In the genomic region with DNA sequence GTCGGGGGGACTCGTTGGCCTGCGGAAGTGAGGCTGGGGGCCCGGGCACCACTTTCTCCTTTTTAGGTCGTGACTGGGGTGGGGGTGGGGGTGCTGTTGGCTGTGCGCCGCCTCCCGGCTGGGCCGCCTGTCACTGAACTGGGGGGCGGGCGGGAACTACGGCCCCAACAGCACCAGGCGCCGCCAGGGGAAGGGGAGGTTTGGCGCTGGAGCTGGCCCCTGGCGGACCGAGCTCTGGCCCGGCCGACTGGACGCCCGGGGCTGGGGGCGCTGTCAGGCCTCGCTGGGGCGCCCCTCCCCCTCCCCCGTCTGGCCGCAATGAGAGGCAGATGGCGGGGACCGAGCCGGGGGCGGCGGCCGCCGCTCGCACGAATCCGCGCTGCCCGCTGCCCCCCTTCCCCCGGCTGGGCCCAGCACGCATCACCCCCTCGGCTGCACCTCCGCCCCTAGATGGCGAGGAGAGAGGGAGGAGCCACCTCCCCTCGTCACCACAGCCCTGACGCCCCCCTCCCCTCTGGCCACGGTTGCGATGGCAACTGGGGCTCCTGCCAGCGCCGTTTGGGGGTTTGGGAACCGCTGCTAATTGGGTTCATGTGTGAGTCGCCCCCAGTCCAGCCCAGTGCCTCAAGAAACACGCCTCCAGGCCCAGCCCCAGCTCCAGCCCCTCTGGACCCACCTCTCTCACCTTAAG, we compare ENCODE assay signal across 1 cellular context.
TF ChIP-seq lines count a peak whose summit lies in the region.

No MANE protein-coding gene starts in this region.

TF ChIP-seq in HepG2, 621 proteins besides CTCF, POLR2A, EP300 and RAD21 (continued from another document and continues in another):
- TF ChIP-seq, protein P1, sequence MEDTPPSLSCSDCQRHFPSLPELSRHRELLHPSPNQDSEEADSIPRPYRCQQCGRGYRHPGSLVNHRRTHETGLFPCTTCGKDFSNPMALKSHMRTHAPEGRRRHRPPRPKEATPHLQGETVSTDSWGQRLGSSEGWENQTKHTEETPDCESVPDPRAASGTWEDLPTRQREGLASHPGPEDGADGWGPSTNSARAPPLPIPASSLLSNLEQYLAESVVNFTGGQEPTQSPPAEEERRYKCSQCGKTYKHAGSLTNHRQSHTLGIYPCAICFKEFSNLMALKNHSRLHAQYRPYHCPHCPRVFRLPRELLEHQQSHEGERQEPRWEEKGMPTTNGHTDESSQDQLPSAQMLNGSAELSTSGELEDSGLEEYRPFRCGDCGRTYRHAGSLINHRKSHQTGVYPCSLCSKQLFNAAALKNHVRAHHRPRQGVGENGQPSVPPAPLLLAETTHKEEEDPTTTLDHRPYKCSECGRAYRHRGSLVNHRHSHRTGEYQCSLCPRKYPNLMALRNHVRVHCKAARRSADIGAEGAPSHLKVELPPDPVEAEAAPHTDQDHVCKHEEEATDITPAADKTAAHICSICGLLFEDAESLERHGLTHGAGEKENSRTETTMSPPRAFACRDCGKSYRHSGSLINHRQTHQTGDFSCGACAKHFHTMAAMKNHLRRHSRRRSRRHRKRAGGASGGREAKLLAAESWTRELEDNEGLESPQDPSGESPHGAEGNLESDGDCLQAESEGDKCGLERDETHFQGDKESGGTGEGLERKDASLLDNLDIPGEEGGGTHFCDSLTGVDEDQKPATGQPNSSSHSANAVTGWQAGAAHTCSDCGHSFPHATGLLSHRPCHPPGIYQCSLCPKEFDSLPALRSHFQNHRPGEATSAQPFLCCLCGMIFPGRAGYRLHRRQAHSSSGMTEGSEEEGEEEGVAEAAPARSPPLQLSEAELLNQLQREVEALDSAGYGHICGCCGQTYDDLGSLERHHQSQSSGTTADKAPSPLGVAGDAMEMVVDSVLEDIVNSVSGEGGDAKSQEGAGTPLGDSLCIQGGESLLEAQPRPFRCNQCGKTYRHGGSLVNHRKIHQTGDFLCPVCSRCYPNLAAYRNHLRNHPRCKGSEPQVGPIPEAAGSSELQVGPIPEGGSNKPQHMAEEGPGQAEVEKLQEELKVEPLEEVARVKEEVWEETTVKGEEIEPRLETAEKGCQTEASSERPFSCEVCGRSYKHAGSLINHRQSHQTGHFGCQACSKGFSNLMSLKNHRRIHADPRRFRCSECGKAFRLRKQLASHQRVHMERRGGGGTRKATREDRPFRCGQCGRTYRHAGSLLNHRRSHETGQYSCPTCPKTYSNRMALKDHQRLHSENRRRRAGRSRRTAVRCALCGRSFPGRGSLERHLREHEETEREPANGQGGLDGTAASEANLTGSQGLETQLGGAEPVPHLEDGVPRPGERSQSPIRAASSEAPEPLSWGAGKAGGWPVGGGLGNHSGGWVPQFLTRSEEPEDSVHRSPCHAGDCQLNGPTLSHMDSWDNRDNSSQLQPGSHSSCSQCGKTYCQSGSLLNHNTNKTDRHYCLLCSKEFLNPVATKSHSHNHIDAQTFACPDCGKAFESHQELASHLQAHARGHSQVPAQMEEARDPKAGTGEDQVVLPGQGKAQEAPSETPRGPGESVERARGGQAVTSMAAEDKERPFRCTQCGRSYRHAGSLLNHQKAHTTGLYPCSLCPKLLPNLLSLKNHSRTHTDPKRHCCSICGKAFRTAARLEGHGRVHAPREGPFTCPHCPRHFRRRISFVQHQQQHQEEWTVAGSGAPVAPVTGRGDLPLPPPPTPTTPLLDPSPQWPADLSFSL (CRISPR knock-in tag; IDR thresholded peaks at IDR 0.05): no peak
- no peak for TF ChIP-seq KAT7 (CRISPR knock-in tag; IDR thresholded peaks at IDR 0.05; ENCODE audit: borderline replicate concordance)
- TF ChIP-seq GATAD2A (CRISPR knock-in tag; IDR thresholded peaks at IDR 0.05): no peak
- no peak for TF ChIP-seq ZFAT (CRISPR knock-in tag; conservative IDR thresholded peaks at IDR 0.05)
- TF ChIP-seq, protein P2, sequence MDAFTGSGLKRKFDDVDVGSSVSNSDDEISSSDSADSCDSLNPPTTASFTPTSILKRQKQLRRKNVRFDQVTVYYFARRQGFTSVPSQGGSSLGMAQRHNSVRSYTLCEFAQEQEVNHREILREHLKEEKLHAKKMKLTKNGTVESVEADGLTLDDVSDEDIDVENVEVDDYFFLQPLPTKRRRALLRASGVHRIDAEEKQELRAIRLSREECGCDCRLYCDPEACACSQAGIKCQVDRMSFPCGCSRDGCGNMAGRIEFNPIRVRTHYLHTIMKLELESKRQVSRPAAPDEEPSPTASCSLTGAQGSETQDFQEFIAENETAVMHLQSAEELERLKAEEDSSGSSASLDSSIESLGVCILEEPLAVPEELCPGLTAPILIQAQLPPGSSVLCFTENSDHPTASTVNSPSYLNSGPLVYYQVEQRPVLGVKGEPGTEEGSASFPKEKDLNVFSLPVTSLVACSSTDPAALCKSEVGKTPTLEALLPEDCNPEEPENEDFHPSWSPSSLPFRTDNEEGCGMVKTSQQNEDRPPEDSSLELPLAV (CRISPR knock-in tag; conservative IDR thresholded peaks at IDR 0.05; ENCODE audit: low read depth): no peak
- no peak for TF ChIP-seq ZIK1 (CRISPR knock-in tag; IDR thresholded peaks at IDR 0.05; ENCODE audit: borderline replicate concordance, low read depth)
- TF ChIP-seq SIN3A (IDR thresholded peaks at IDR 0.05; ENCODE audit: borderline replicate concordance, low read depth, low read length): no peak
- TF ChIP-seq, protein P3, sequence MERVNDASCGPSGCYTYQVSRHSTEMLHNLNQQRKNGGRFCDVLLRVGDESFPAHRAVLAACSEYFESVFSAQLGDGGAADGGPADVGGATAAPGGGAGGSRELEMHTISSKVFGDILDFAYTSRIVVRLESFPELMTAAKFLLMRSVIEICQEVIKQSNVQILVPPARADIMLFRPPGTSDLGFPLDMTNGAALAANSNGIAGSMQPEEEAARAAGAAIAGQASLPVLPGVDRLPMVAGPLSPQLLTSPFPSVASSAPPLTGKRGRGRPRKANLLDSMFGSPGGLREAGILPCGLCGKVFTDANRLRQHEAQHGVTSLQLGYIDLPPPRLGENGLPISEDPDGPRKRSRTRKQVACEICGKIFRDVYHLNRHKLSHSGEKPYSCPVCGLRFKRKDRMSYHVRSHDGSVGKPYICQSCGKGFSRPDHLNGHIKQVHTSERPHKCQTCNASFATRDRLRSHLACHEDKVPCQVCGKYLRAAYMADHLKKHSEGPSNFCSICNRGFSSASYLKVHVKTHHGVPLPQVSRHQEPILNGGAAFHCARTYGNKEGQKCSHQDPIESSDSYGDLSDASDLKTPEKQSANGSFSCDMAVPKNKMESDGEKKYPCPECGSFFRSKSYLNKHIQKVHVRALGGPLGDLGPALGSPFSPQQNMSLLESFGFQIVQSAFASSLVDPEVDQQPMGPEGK (CRISPR knock-in tag; IDR thresholded peaks at IDR 0.05): peak; percentile 28; the same call in 1 of the 2 replicates
- TF ChIP-seq MAFG (CRISPR knock-in tag; IDR thresholded peaks at IDR 0.05): no peak
- TF ChIP-seq SIX1 (CRISPR knock-in tag; IDR thresholded peaks at IDR 0.05; ENCODE audit: borderline replicate concordance): no peak
- no peak for TF ChIP-seq SALL1 (CRISPR knock-in tag; IDR thresholded peaks at IDR 0.05)
- TF ChIP-seq, protein P4, sequence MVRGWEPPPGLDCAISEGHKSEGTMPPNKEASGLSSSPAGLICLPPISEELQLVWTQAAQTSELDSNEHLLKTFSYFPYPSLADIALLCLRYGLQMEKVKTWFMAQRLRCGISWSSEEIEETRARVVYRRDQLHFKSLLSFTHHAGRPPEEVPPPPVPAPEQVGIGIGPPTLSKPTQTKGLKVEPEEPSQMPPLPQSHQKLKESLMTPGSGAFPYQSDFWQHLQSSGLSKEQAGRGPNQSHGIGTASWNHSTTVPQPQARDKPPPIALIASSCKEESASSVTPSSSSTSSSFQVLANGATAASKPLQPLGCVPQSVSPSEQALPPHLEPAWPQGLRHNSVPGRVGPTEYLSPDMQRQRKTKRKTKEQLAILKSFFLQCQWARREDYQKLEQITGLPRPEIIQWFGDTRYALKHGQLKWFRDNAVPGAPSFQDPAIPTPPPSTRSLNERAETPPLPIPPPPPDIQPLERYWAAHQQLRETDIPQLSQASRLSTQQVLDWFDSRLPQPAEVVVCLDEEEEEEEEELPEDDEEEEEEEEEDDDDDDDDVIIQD (CRISPR knock-in tag; IDR thresholded peaks at IDR 0.05; ENCODE audit: low read depth): no peak
- 0 out of 2 replicates have a peak, but pooled peaks have one; percentile 16 for TF ChIP-seq WIZ (CRISPR knock-in tag; IDR thresholded peaks at IDR 0.05)
- TF ChIP-seq NFATC3 (CRISPR knock-in tag; IDR thresholded peaks at IDR 0.05): no peak
- TF ChIP-seq, protein P5, sequence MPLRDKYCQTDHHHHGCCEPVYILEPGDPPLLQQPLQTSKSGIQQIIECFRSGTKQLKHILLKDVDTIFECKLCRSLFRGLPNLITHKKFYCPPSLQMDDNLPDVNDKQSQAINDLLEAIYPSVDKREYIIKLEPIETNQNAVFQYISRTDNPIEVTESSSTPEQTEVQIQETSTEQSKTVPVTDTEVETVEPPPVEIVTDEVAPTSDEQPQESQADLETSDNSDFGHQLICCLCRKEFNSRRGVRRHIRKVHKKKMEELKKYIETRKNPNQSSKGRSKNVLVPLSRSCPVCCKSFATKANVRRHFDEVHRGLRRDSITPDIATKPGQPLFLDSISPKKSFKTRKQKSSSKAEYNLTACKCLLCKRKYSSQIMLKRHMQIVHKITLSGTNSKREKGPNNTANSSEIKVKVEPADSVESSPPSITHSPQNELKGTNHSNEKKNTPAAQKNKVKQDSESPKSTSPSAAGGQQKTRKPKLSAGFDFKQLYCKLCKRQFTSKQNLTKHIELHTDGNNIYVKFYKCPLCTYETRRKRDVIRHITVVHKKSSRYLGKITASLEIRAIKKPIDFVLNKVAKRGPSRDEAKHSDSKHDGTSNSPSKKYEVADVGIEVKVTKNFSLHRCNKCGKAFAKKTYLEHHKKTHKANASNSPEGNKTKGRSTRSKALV (CRISPR knock-in tag; IDR thresholded peaks at IDR 0.05): no peak
- 0 out of 2 replicates have a peak, but pooled peaks have one; percentile 25 for TF ChIP-seq ZSCAN21 (CRISPR knock-in tag; IDR thresholded peaks at IDR 0.05; ENCODE audit: borderline replicate concordance)
- no peak for TF ChIP-seq RBAK (CRISPR knock-in tag; IDR thresholded peaks at IDR 0.05)
- TF ChIP-seq, protein P6, sequence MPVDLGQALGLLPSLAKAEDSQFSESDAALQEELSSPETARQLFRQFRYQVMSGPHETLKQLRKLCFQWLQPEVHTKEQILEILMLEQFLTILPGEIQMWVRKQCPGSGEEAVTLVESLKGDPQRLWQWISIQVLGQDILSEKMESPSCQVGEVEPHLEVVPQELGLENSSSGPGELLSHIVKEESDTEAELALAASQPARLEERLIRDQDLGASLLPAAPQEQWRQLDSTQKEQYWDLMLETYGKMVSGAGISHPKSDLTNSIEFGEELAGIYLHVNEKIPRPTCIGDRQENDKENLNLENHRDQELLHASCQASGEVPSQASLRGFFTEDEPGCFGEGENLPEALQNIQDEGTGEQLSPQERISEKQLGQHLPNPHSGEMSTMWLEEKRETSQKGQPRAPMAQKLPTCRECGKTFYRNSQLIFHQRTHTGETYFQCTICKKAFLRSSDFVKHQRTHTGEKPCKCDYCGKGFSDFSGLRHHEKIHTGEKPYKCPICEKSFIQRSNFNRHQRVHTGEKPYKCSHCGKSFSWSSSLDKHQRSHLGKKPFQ (CRISPR knock-in tag; IDR thresholded peaks at IDR 0.05; ENCODE audit: insufficient replicate concordance): no peak
- TF ChIP-seq, protein P7, sequence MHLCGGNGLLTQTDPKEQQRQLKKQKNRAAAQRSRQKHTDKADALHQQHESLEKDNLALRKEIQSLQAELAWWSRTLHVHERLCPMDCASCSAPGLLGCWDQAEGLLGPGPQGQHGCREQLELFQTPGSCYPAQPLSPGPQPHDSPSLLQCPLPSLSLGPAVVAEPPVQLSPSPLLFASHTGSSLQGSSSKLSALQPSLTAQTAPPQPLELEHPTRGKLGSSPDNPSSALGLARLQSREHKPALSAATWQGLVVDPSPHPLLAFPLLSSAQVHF (CRISPR knock-in tag; IDR thresholded peaks at IDR 0.05): no peak
- TF ChIP-seq, protein P8, sequence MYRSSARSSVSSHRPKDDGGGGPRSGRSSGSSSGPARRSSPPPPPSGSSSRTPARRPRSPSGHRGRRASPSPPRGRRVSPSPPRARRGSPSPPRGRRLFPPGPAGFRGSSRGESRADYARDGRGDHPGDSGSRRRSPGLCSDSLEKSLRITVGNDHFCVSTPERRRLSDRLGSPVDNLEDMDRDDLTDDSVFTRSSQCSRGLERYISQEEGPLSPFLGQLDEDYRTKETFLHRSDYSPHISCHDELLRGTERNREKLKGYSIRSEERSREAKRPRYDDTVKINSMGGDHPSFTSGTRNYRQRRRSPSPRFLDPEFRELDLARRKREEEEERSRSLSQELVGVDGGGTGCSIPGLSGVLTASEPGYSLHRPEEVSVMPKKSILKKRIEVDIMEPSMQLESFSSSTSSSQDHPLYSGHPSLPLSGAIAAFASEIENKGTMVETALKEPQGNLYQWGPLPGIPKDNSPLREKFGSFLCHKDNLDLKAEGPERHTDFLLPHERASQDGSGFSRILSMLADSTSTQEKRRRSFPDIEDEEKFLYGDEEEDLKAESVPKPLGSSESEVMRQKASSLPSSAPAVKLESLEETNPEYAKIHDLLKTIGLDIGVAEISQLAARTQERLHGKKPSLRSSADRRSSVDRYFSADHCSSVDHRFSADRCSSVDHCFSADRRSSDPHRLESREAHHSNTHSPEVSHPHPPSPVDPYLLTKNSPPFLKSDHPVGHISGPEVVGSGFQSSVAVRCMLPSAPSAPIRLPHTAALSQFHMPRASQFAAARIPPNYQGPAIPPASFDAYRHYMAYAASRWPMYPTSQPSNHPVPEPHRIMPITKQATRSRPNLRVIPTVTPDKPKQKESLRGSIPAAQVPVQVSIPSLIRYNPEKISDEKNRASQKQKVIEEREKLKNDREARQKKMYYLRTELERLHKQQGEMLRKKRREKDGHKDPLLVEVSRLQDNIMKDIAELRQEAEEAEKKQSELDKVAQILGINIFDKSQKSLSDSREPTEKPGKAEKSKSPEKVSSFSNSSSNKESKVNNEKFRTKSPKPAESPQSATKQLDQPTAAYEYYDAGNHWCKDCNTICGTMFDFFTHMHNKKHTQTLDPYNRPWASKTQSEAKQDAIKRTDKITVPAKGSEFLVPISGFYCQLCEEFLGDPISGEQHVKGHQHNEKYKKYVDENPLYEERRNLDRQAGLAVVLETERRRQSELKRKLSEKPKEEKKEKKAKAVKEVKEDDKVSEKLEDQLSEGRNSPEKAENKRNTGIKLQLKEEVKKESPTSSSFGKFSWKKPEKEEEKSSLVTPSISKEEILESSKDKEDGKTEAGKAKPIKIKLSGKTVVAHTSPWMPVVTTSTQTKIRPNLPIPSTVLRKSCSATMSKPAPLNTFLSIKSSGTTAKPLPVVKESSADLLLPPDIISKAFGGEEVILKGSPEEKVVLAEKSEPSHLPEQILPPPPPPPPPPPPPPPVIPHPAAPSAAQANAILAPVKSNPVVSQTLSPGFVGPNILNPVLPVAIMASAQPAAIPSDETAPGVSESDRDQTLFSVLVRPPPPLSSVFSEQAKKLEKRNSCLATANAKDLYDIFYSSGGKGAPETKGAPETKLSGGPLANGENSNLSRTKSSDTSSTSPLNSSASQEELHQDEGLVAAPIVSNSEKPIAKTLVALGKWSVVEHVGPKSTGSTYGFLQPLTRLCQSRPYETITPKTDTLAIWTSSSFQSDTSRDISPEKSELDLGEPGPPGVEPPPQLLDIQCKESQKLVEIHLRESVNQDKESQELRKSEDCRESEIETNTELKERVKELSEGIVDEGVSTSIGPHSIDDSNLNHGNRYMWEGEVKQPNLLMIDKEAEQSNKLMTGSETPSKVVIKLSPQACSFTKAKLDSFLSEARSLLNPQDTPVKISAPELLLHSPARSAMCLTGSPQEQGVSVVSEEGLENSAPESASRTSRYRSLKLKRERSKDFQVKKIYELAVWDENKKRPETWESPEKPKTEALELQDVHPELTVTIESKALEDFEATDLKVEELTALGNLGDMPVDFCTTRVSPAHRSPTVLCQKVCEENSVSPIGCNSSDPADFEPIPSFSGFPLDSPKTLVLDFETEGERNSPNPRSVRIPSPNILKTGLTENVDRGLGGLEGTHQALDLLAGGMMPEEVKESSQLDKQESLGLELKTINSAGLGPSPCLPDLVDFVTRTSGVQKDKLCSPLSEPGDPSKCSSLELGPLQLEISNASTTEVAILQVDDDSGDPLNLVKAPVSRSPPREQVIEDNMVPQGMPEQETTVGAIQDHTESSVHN (CRISPR knock-in tag; IDR thresholded peaks at IDR 0.05): 0 out of 2 replicates have a peak, but pooled peaks have one; percentile 36
